Comparison of ENCODE assay signal across 1 cellular context in the genomic region with DNA sequence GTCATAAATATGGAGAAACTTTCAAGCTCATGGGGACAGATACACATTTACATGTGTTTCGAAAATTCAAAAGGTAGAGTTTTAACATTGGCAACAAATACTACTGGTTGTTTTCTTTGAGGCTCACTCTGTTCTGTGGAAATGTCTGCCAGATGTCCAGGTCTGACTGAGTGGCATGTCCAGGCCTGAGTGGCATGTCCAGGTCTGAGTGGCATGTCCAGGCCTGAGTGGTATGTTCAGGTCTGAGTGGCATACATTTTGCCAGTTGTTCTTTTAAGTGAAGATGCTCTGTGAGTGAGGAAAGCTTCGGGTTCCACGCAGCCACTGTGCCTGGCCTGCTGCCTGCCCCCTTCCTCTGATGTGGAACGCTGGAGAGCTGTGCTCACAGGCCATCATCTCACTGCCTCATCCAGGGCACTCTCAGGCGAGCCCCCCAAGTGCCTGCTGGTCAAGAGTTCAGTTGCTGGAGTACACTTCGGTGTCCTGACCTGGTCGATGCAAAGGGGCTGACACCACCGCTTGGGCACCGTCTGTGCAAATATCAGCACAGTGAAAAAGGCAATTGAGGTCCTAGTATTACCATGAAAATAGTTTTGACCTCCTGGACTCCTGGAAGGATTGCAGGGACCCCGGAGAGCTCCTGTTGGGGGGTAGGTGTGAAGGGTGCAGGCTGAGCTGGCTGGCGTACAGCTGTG.
TF ChIP-seq lines count a peak whose summit lies in the region.

No MANE protein-coding gene starts in this region.

TF ChIP-seq in SK-N-SH, 30 proteins besides CTCF, POLR2A, EP300 and RAD21:
- no peak for TF ChIP-seq FOXM1 (IDR thresholded peaks at IDR 0.05; ENCODE audit: low read depth)
- TF ChIP-seq MEF2A (IDR thresholded peaks at IDR 0.05; ENCODE audit: borderline replicate concordance, low read depth): no peak
- TF ChIP-seq EZH2phosphoT487 (IDR thresholded peaks at IDR 0.05; ENCODE audit: borderline replicate concordance, low read depth): no peak
- TF ChIP-seq, protein P1, sequence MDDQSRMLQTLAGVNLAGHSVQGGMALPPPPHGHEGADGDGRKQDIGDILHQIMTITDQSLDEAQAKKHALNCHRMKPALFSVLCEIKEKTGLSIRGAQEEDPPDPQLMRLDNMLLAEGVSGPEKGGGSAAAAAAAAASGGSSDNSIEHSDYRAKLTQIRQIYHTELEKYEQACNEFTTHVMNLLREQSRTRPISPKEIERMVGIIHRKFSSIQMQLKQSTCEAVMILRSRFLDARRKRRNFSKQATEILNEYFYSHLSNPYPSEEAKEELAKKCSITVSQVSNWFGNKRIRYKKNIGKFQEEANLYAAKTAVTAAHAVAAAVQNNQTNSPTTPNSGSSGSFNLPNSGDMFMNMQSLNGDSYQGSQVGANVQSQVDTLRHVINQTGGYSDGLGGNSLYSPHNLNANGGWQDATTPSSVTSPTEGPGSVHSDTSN (IDR thresholded peaks at IDR 0.05): no peak
